14 cellular contexts compared by ENCODE assay signal in the genomic region with DNA sequence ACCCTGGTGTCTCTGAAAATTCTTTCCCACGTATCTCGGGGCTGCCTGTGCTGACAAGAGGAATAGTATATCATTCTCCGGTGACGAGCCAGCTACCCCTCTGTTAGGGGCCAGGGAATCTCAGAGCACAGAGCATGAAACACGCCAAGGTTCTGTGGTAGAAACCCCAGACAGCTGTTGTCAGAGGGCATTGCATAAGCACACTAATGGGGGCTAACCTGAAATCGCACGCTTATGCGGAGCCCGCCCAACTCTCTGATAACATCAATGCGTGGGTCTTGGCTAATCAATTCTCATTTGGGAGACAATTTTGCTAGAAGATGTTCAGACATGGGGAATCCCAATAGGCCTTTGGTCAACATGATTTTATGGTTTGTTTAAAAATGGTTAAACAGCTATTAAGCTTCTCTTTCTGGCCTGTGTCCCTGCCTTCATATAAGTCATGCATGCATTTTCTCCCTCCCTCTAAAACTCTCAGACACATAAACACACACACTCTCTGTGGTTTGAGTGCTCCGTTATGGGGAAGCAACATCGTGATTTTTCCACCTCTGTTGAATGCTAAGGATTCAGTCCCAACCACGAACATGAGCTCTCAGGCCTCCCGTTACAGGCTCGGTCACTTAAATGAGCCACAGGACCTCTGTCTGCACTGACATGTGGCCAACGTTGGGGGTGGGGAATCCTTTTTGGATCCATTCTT.
"Had no signal": no experiment of that assay in that cellular context is flagged by ENCODE, and none has a peak within 500 bp of the region (broad histone marks: within the 10 kb centered on the region; RNA-seq: fewer than 3 reads in every experiment).

No MANE protein-coding gene starts in this region.

- H3K27me3 ChIP-seq: breast epithelium, stomach had no signal

- H3K27ac ChIP-seq: breast epithelium, left ventricle myocardium inferior, stomach, thoracic aorta had no signal

- H3K36me3 Mint-ChIP-seq: activated naive CD8-positive, alpha-beta T cell; natural killer cell had no signal

- H3K9me3 Mint-ChIP-seq: natural killer cell had no signal

- H3K36me3 ChIP-seq: breast epithelium, heart left ventricle, left ventricle myocardium inferior, stomach, thoracic aorta had no signal

- H3K9me3 ChIP-seq: breast epithelium, heart left ventricle, left ventricle myocardium inferior, stomach, thoracic aorta had no signal

- DNase-seq: activated effector memory CD4-positive, alpha-beta T cell treated with anti-CD3 and anti-CD28 coated beads, Interleukin-2, amount 50 U/mL, for 16 hours; activated T-cell treated with anti-CD3 and anti-CD28 coated beads, Interleukin-2, amount 50 U/mL, for 1 hour; foreskin melanocyte; heart left ventricle; left ventricle myocardium inferior; natural killer cell; occipital lobe; stimulated activated CD4-positive, alpha-beta T cell treated with anti-CD3 and anti-CD28 coated beads, Interleukin-4, amount 100 ng/mL, for 4 hours; stomach had no signal

- H3K4me1 Mint-ChIP-seq: natural killer cell had no signal

- H3K27ac Mint-ChIP-seq: activated naive CD8-positive, alpha-beta T cell; natural killer cell had no signal

- H3K4me1 ChIP-seq: breast epithelium, heart left ventricle, left ventricle myocardium inferior, stomach had no signal

- ATAC-seq: activated CD4-positive, CD25-positive, alpha-beta regulatory T cell treated with anti-CD3 and anti-CD28 coated beads, Interleukin-2, amount 50 U/mL, for 24 hours; esophagus mucosa; heart left ventricle; natural killer cell had no signal

- H3K4me3 Mint-ChIP-seq: activated naive CD8-positive, alpha-beta T cell; natural killer cell had no signal

- H3K4me3 ChIP-seq: breast epithelium, heart left ventricle, left ventricle myocardium inferior, stomach, thoracic aorta had no signal
